Comparison of ENCODE assay signal across 8 cellular contexts in genomic region chr5:14167211-14167845, GRCh38. TPM values are rescaled to one million over a fixed set of nuclear protein-coding genes. Genes with fewer than 3 reads are reported as not detected.
A peak's percentile ranks its signal among the peaks of the same experiment; 100 is the strongest.
DNase-seq lines count a peak whose midpoint lies in the region; ATAC-seq, FAIRE-seq and TF ChIP-seq lines count a peak whose summit lies in the region.

No MANE protein-coding gene starts in this region.

- intact Hi-C loops in pancreas (cut with DNase I), result no loop called here

- H3K9me3 ChIP-seq in pancreas (no peaks in the 10 kb centered on the region), WERI-Rb-1 (ENCODE audit: severe bottlenecking) (peaks cover 24% of the 10 kb centered on the region)

- H3K27ac ChIP-seq in pancreas (no peak overlapping the region), WERI-Rb-1 (no peak overlapping the region)

- ATAC-seq in GM18499 (IDR thresholded peaks at IDR 0.05; ENCODE audit: insufficient read depth, unreplicated experiment) (peak; percentile 28), HG03039 (IDR thresholded peaks at IDR 0.05; ENCODE audit: unreplicated experiment) (peak; percentile 45), pancreas (peak in 3 of 4 donors; percentile 48 to 60 (median 50)), HG03108 (IDR thresholded peaks at IDR 0.05; ENCODE audit: unreplicated experiment) (no peak)

- FAIRE-seq in pancreas (lab: Jason Lieb, UNC), result no peak

- TF ChIP-seq CTCF in astrocyte of the spinal cord (IDR thresholded peaks at IDR 0.05; ENCODE audit: low read depth, low read length), result no peak
- no peak for TF ChIP-seq CTCF in pancreas (IDR thresholded peaks at IDR 0.05)
- TF ChIP-seq CTCF in WERI-Rb-1 (IDR thresholded peaks at IDR 0.05; ENCODE audit: low read depth, low read length), result no peak

- H3K27me3 ChIP-seq in pancreas (no peaks in the 10 kb centered on the region), WERI-Rb-1 (ENCODE audit: insufficient read depth, low read depth, severe bottlenecking) (no peaks in the 10 kb centered on the region)

- in situ Hi-C loops in astrocyte of the spinal cord (cut with HindIII; ENCODE audit: low sequenced_read_pairs), result no loop called here

- H3K4me3 ChIP-seq in astrocyte of the spinal cord (ENCODE audit: low read depth, low read length), result no peak overlapping the region
- no peak overlapping the region for H3K4me3 ChIP-seq in pancreas
- no peak overlapping the region for H3K4me3 ChIP-seq in WERI-Rb-1 (ENCODE audit: low read depth, low read length)

- WGBS in pancreas, 2 donors, result 44 to 48% methylated on average over 5 of the region's 5 CpGs

- H3K36me3 ChIP-seq in pancreas (no peaks in the 10 kb centered on the region), WERI-Rb-1 (peaks cover 3% of the 10 kb centered on the region; the same call in 1 of the 2 replicates)

- peak; percentile 68 for DNase-seq in astrocyte of the spinal cord (ENCODE audit: low read depth, low spot score)
- DNase-seq in pancreas, result no peak
- DNase-seq in WERI-Rb-1, result no peak
- DNase-seq in NCI-H2107 (lab: John Stamatoyannopoulos, UW), result no peak
- no peak for DNase-seq in amygdala (lab: John Stamatoyannopoulos, UW)

- peaks cover 0 to 37% (median 3%) of the 10 kb centered on the region in 3 donors for H3K4me1 ChIP-seq in pancreas

RNA-seq across cellular contexts. Expression of gene TRIO, which starts 24.2 kb away (rescaled TPM):
- 10 to 100 TPM; 27.3 to 82.5 (median 34.1) TPM for total RNA-seq in pancreas
- 10 to 100 TPM; 39.9 to 44.5 TPM for polyA plus RNA-seq in pancreas
